In genomic region chr1:44829506-44830384, GRCh38 we compare ENCODE assay signal across 1 cellular context.
TF ChIP-seq lines count a peak whose summit lies in the region.

No MANE protein-coding gene starts in this region.

TF ChIP-seq in K562, 482 proteins besides CTCF, POLR2A, EP300 and RAD21:
- TF ChIP-seq MCM5 (IDR thresholded peaks at IDR 0.05; ENCODE audit: low read depth), result no peak
- TF ChIP-seq ZEB2 (IDR thresholded peaks at IDR 0.05), result no peak
- TF ChIP-seq ARID3B (CRISPR knock-in tag; IDR thresholded peaks at IDR 0.05; ENCODE audit: borderline replicate concordance), result 0 out of 2 replicates have a peak, but pooled peaks have one; percentile 67
